ENCODE assay signal across 33 cellular contexts in genomic region chr20:57512432-57512831, GRCh38. TPM values are rescaled to one million over a fixed set of nuclear protein-coding genes. Genes with fewer than 3 reads are reported as not detected.
"Had no signal": no experiment of that assay in that cellular context is flagged by ENCODE, and none has a peak within 500 bp of the region (broad histone marks: within the 10 kb centered on the region; RNA-seq: fewer than 3 reads in every experiment).

No MANE protein-coding gene starts in this region.

- H3K36me3 Mint-ChIP-seq: immature natural killer cell, memory B cell, mesothelial cell of epicardium, naive B cell had no signal

- H3K27ac Mint-ChIP-seq: effector memory CD8-positive, alpha-beta T cell; endodermal cell; immature natural killer cell; memory B cell; mesothelial cell of epicardium; naive B cell had no signal

- H3K4me1 ChIP-seq: gastrocnemius medialis had no signal

- H3K9me3 ChIP-seq: esophagus squamous epithelium, gastrocnemius medialis, heart right ventricle, mucosa of descending colon had no signal

- FAIRE-seq: colon, endometrium, kidney had no signal

- H3K36me3 ChIP-seq: esophagus squamous epithelium, gastrocnemius medialis, heart right ventricle had no signal

- H3K4me3 Mint-ChIP-seq: effector memory CD8-positive, alpha-beta T cell; endodermal cell; immature natural killer cell; memory B cell; mesothelial cell of epicardium; naive B cell had no signal

- H3K9me3 Mint-ChIP-seq: effector memory CD8-positive, alpha-beta T cell; endodermal cell; immature natural killer cell; memory B cell; mesothelial cell of epicardium; naive B cell had no signal

- H3K4me1 Mint-ChIP-seq: immature natural killer cell, memory B cell had no signal

- DNase-seq: effector CD8-positive, alpha-beta T cell; effector memory CD8-positive, alpha-beta T cell; endodermal cell; erythroblast; esophagus squamous epithelium; gastrocnemius medialis; glutamatergic neuron; head of caudate nucleus; heart right ventricle; hippocampal formation; immature natural killer cell; islet precursor cell; kidney; kidney glomerular epithelial cell; left colon; left ventricle myocardium superior; mucosa of descending colon; naive B cell had no signal

- H3K27ac ChIP-seq: coronary artery, epithelial cell of prostate, esophagus squamous epithelium, gastrocnemius medialis, heart right ventricle had no signal

- ATAC-seq: effector memory CD8-positive, alpha-beta T cell; esophagus mucosa; gastrocnemius medialis; heart right ventricle; left colon; left lobe of liver; left ventricle myocardium superior; mucosa of descending colon had no signal

- H3K4me3 ChIP-seq: coronary artery, esophagus squamous epithelium, gastrocnemius medialis, heart right ventricle, lung, mucosa of descending colon had no signal

RNA-seq across cellular contexts. Expression of gene CTCFL, which starts 12.5 kb away (rescaled TPM):
- total RNA-seq: cerebellum, dermis microvascular lymphatic vessel endothelial cell, esophagus mucosa, gastrocnemius medialis, glomerular endothelial cell, heart right ventricle, kidney, left colon, left ventricle myocardium superior, lower leg skin, lung, mammary epithelial cell, mucosa of descending colon, myocyte had no signal
- polyA plus RNA-seq: heart right ventricle, immature natural killer cell, mammary epithelial cell had no signal

RNA-seq across cellular contexts. Expression of gene PCK1, which starts 48.5 kb away (rescaled TPM):
- total RNA-seq: dermis microvascular lymphatic vessel endothelial cell, endodermal cell, glomerular endothelial cell, mammary epithelial cell, mesothelial cell of epicardium, myocyte had no signal
- polyA plus RNA-seq: immature natural killer cell, mammary epithelial cell had no signal
